ENCODE assay signal across 23 cellular contexts in genomic region chr6:150695652-150696051, GRCh38.
DNase-seq lines count a peak whose midpoint lies in the region; ATAC-seq and TF ChIP-seq lines count a peak whose summit lies in the region.
"Had no signal": no experiment of that assay in that cellular context is flagged by ENCODE, and none has a peak within 500 bp of the region (broad histone marks: within the 10 kb centered on the region; RNA-seq: fewer than 3 reads in every experiment).

No MANE protein-coding gene starts in this region.

- H3K4me3 Mint-ChIP-seq in brain, result no peak overlapping the region
- H3K4me3 Mint-ChIP-seq in mesothelial cell of epicardium, result no peak overlapping the region
- H3K4me3 Mint-ChIP-seq: activated CD8-positive, alpha-beta T cell treated with anti-CD3 and anti-CD28 coated beads for 36 hours; naive thymus-derived CD8-positive, alpha-beta T cell had no signal

- POLR2A ChIA-PET in HCT116 (lab: Charles Lee), result interaction anchor here (0.9 to 1.0 kb wide), 2 partner anchors 10 to 118 kb away, joined by 3 read pairs; no protein-coding TSS in a partner anchor

- no peaks in the 10 kb centered on the region for H3K27me3 Mint-ChIP-seq in brain
- no peaks in the 10 kb centered on the region for H3K27me3 Mint-ChIP-seq in mesothelial cell of epicardium (ENCODE audit: low read depth)
- H3K27me3 Mint-ChIP-seq: activated CD8-positive, alpha-beta T cell treated with anti-CD3 and anti-CD28 coated beads for 36 hours had no signal

- H3K9me3 Mint-ChIP-seq in brain (peaks cover 0 to 1% (median 0%) of the 10 kb centered on the region in 5 experiments), mesothelial cell of epicardium (no peaks in the 10 kb centered on the region)
- H3K9me3 Mint-ChIP-seq: activated CD8-positive, alpha-beta T cell treated with anti-CD3 and anti-CD28 coated beads for 36 hours; activated naive CD4-positive, alpha-beta T cell treated with anti-CD3 and anti-CD28 coated beads, Interleukin-2, amount 50 U/mL, for 72 hours had no signal

- BruUV-seq in HCT116 (replicated peaks; lab: Mats Ljungman, UMichigan), result no TSS peak

- no peak for TF ChIP-seq POLR2A in HCT116 (IDR thresholded peaks at IDR 0.05; ENCODE audit: borderline replicate concordance, extremely low read depth, insufficient read depth, insufficient read length)

- no peak overlapping the region for H3K27ac ChIP-seq in HCT116 (ENCODE audit: low read depth, low read length)
- H3K27ac ChIP-seq in MM.1S (ENCODE audit: low read length), result no peak overlapping the region
- H3K27ac ChIP-seq: C4-2B, transverse colon had no signal

- ATAC-seq in HCT116, result peak; percentile 25; the same call in 1 of the 2 replicates
- ATAC-seq: activated CD4-positive, CD25-positive, alpha-beta regulatory T cell treated with anti-CD3 and anti-CD28 coated beads, Interleukin-2, amount 50 U/mL, for 24 hours; activated CD8-positive, alpha-beta T cell treated with anti-CD3 and anti-CD28 coated beads for 36 hours; activated naive CD4-positive, alpha-beta T cell treated with anti-CD3 and anti-CD28 coated beads, Interleukin-2, amount 50 U/mL, for 72 hours; naive thymus-derived CD8-positive, alpha-beta T cell; Panc1 had no signal

- H3K4me3 ChIP-seq in HCT116 (replicated peaks in 1 of 2; ENCODE audit: low read depth in 1 of 2, low read length in 2 of 2), result no peak overlapping the region
- H3K4me3 ChIP-seq in MM.1S (ENCODE audit: low read length), result no peak overlapping the region
- H3K4me3 ChIP-seq: transverse colon had no signal

- H3K27ac Mint-ChIP-seq in brain (peak overlapping the region in 3 of 5 experiments; percentile 5 to 55 (median 6)), mesothelial cell of epicardium (peak overlapping the region; percentile 89)
- H3K27ac Mint-ChIP-seq: activated CD8-positive, alpha-beta T cell treated with anti-CD3 and anti-CD28 coated beads for 36 hours; activated naive CD4-positive, alpha-beta T cell treated with anti-CD3 and anti-CD28 coated beads, Interleukin-2, amount 50 U/mL, for 72 hours; naive thymus-derived CD8-positive, alpha-beta T cell had no signal

- H3K79me2 ChIP-seq in HCT116 (ENCODE audit: insufficient read depth, low read length) (no peaks in the 10 kb centered on the region), MM.1S (ENCODE audit: low read length) (no peaks in the 10 kb centered on the region)

- no peaks in the 10 kb centered on the region for H3K9me3 ChIP-seq in HCT116 (ENCODE audit: control insufficient read depth in 1 of 2, insufficient read depth in 1 of 2, low read depth in 1 of 2, low read length in 2 of 2)
- no peaks in the 10 kb centered on the region for H3K9me3 ChIP-seq in MM.1S (replicated peaks; ENCODE audit: insufficient read depth, low read length)
- H3K9me3 ChIP-seq: transverse colon had no signal

- DNase-seq in AG08395 (ENCODE audit: low spot score), result peak; percentile 15
- DNase-seq in HCT116 (ENCODE audit: low read depth, low spot score), result no peak
- no peak for DNase-seq in mesothelial cell of epicardium (ENCODE audit: low spot score in 2 of 2, unreplicated experiment in 2 of 2)
- DNase-seq in NCI-H446 (lab: John Stamatoyannopoulos, UW), result no peak
- no peak for DNase-seq in SW480 (ENCODE audit: low spot score)
- no peak for DNase-seq in DMS114 treated with DMSO at 0.1 percent for 48 hours (lab: John Stamatoyannopoulos, UW; ENCODE audit: unreplicated experiment)
- DNase-seq in MM.1S, result no peak
- DNase-seq: ACHN; activated CD8-positive, alpha-beta T cell treated with anti-CD3 and anti-CD28 coated beads for 36 hours; effector CD8-positive, alpha-beta T cell; midbrain; naive thymus-derived CD8-positive, alpha-beta T cell; NCI-H1048; NCI-H1694 treated with DMSO at 0.1 percent for 48 hours; NCI-H526; NK-92 treated with Interleukin-12 subunit alpha and Interleukin-12 subunit beta, amount 100 ng/mL, for 24 hours; occipital lobe; transverse colon had no signal

- H3K4me1 ChIP-seq in HCT116 (ENCODE audit: control insufficient read depth in 1 of 2, insufficient read depth in 2 of 2, low read length in 2 of 2), result peaks cover 12 to 14% of the 10 kb centered on the region in 2 experiments
- no peaks in the 10 kb centered on the region for H3K4me1 ChIP-seq in MM.1S (ENCODE audit: low read length)

- peak overlapping the region; percentile 47 for H3K4me2 ChIP-seq in HCT116 (ENCODE audit: low read length)
- H3K4me2 ChIP-seq in MM.1S (ENCODE audit: low read depth, low read length), result no peak overlapping the region

- H3K9ac ChIP-seq in HCT116 (ENCODE audit: low read length) (no peak overlapping the region), MM.1S (ENCODE audit: low read length) (no peak overlapping the region)

- no peaks in the 10 kb centered on the region for H3K36me3 Mint-ChIP-seq in brain
- H3K36me3 Mint-ChIP-seq in mesothelial cell of epicardium, result no peaks in the 10 kb centered on the region
- H3K36me3 Mint-ChIP-seq: activated naive CD4-positive, alpha-beta T cell treated with anti-CD3 and anti-CD28 coated beads, Interleukin-2, amount 50 U/mL, for 72 hours; naive thymus-derived CD8-positive, alpha-beta T cell had no signal

- no peaks in the 10 kb centered on the region for H3K27me3 ChIP-seq in HCT116 (ENCODE audit: insufficient read depth, low read length)
- no peaks in the 10 kb centered on the region for H3K27me3 ChIP-seq in MM.1S (replicated peaks; ENCODE audit: insufficient read depth, low read length)
- H3K27me3 ChIP-seq: transverse colon had no signal

- H3K9me2 ChIP-seq in HCT116 (ENCODE audit: insufficient read depth), result no peaks in the 10 kb centered on the region
- no peaks in the 10 kb centered on the region for H3K9me2 ChIP-seq in MM.1S (replicated peaks; ENCODE audit: insufficient read depth, low read length)

- H3F3A ChIP-seq in MM.1S (ENCODE audit: insufficient read depth, low read length), result no peaks in the 10 kb centered on the region

- H2AFZ ChIP-seq in HCT116 (ENCODE audit: low read depth, low read length, poor library complexity, severe bottlenecking) (no peak overlapping the region), MM.1S (ENCODE audit: low read length) (no peak overlapping the region)

- TF ChIP-seq CTCF in HCT116 (IDR thresholded peaks at IDR 0.05 in 2 of 3, conservative IDR thresholded peaks at IDR 0.05 in 1 of 3; ENCODE audit: borderline replicate concordance in 1 of 3, insufficient read depth in 1 of 3, low read depth in 2 of 3, low read length in 2 of 3) (no peak), brain (conservative IDR thresholded peaks at IDR 0.05) (no peak), mesothelial cell of epicardium (IDR thresholded peaks at IDR 0.05; ENCODE audit: unreplicated experiment) (no peak), MM.1S (IDR thresholded peaks at IDR 0.05; ENCODE audit: low read length) (no peak)

- intact Hi-C loops in HCT116 (cut with micrococcal nuclease), result no loop called here

- H4K20me1 ChIP-seq in HCT116 (ENCODE audit: insufficient read depth) (no peaks in the 10 kb centered on the region), MM.1S (ENCODE audit: insufficient read depth, low read length) (no peaks in the 10 kb centered on the region)

- H3K36me3 ChIP-seq in HCT116 (ENCODE audit: control insufficient read depth in 1 of 2, insufficient read depth in 2 of 2, low read length in 2 of 2) (no peaks in the 10 kb centered on the region), MM.1S (replicated peaks; ENCODE audit: insufficient read depth, low read length) (no peaks in the 10 kb centered on the region)
- H3K36me3 ChIP-seq: transverse colon had no signal

- RAD21 ChIA-PET in HCT116 (lab: Charles Lee; ENCODE audit: low non-redundant PET in 1 of 2, low total read pairs in 2 of 2, uncharacterized antibody in 2 of 2, unreplicated experiment in 2 of 2), result no interaction called here

- peaks cover 64% of the 10 kb centered on the region for H3K4me1 Mint-ChIP-seq in brain
- peaks cover 49% of the 10 kb centered on the region for H3K4me1 Mint-ChIP-seq in mesothelial cell of epicardium

- CTCF ChIA-PET in HCT116 (lab: Charles Lee), result interaction anchor here (3.8 kb wide), 1 partner anchor 10 kb away, joined by 30 read pairs; no protein-coding TSS in a partner anchor

- no peak for TF ChIP-seq RAD21 in HCT116 (IDR thresholded peaks at IDR 0.05; ENCODE audit: low read depth)

TF ChIP-seq in HCT116, 20 proteins besides CTCF, POLR2A, EP300 and RAD21:
- TF ChIP-seq JUND (IDR thresholded peaks at IDR 0.05) (no peak), SRF (IDR thresholded peaks at IDR 0.05; ENCODE audit: low read depth) (0 out of 2 replicates have a peak, but pooled peaks have one; percentile 9), ZBTB33 (IDR thresholded peaks at IDR 0.05; ENCODE audit: extremely low read depth, insufficient replicate concordance, low read length) (no peak)
